In genomic region chr11:125222494-125222893, GRCh38 we compare ENCODE assay signal across 1 cellular context.
TF ChIP-seq lines count a peak whose summit lies in the region.

No MANE protein-coding gene starts in this region.

TF ChIP-seq in H1, 55 proteins besides CTCF, POLR2A, EP300 and RAD21:
- TF ChIP-seq CEBPB (IDR thresholded peaks at IDR 0.05; ENCODE audit: low read depth, low read length), result no peak
- TF ChIP-seq TEAD4 (IDR thresholded peaks at IDR 0.05; ENCODE audit: low read depth, low read length), result no peak
- TF ChIP-seq NRF1 (IDR thresholded peaks at IDR 0.05; ENCODE audit: low read depth, low read length), result no peak
- TF ChIP-seq SUZ12 (IDR thresholded peaks at IDR 0.05; ENCODE audit: low read length), result no peak
